Comparison of ENCODE assay signal across 10 cellular contexts in the genomic region with DNA sequence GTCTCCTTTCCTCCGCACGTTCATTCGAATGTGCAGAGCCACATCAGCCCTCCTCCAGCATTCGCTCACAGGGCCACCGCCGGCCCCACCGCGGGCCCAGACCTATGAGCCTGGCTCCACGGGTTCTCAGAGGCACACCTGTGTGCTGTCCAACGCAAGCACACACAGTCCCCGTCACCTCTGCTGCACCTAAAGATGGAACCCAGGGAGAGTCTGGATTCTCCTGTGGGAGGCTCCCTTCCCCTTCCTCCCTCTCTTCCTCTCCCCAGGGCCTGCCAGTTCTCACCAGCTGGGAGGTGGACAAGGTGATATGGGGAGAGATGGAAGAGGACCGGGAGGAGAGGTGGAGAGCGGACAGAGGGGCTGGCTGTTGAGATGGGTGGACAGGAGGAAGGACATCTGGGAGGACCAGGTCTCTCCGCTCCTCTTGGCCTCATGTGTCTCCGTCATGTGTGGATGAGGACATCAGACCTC. TPM values are rescaled to one million over a fixed set of nuclear protein-coding genes. Genes with fewer than 3 reads are reported as not detected.
DNase-seq lines count a peak whose midpoint lies in the region; ATAC-seq and TF ChIP-seq lines count a peak whose summit lies in the region.
"Had no signal": no experiment of that assay in that cellular context is flagged by ENCODE, and none has a peak within 500 bp of the region (broad histone marks: within the 10 kb centered on the region; RNA-seq: fewer than 3 reads in every experiment).

No MANE protein-coding gene starts in this region.

- CTCF ChIA-PET in BJ (lab: Yijun Ruan, JAX): interaction anchor here (0.6 to 20.0 kb wide), 45 partner anchors 8 to 219 kb away, joined by 3 to 578 read pairs (median 8); a partner anchor contains a TSS

- DNase-seq in BJ (ENCODE audit: low read depth) (no peak), naive B cell (no peak), omental fat pad (ENCODE audit: low spot score) (no peak), DMS153 (lab: John Stamatoyannopoulos, UW) (no peak)
- no peak for DNase-seq in stimulated activated CD4-positive, alpha-beta T cell treated with anti-CD3 and anti-CD28 coated beads, Interleukin-4, amount 100 ng/mL, for 4 hours

- peak overlapping the region in 4 of 5 experiments; percentile 32 to 75 (median 60) for H3K4me3 Mint-ChIP-seq in brain
- peak overlapping the region in 1 of 8 donors; percentile 6 for H3K4me3 Mint-ChIP-seq in naive B cell

- peaks cover 42% of the 10 kb centered on the region for H3K27me3 ChIP-seq in BJ (ENCODE audit: control insufficient read depth, insufficient read depth, low read length)

- no peaks in the 10 kb centered on the region for H3K36me3 ChIP-seq in BJ (ENCODE audit: control insufficient read depth, insufficient read depth, low read length)
- H3K36me3 ChIP-seq: cardiac muscle cell, SJSA1 had no signal

- ATAC-seq in HG02571 (IDR thresholded peaks at IDR 0.05; ENCODE audit: unreplicated experiment) (peak; percentile 5), naive B cell (ENCODE audit: low read depth in 2 of 2) (peak; percentile 5 to 9), omental fat pad (ENCODE audit: low FRiP score) (no peak), GM18498 (IDR thresholded peaks at IDR 0.05; ENCODE audit: unreplicated experiment) (no peak)

- H3K4me3 ChIP-seq in BJ (ENCODE audit: low read depth, low read length): peak overlapping the region; percentile 38
- H3K4me3 ChIP-seq: SJSA1 had no signal

- POLR2A ChIA-PET in BJ (lab: Charles Lee): no interaction called here

- H3K4me1 Mint-ChIP-seq in brain: peaks cover 40% of the 10 kb centered on the region
- peaks cover 6 to 10% (median 9%) of the 10 kb centered on the region in 3 donors for H3K4me1 Mint-ChIP-seq in naive B cell

- H3K27ac Mint-ChIP-seq in brain (peak overlapping the region in 1 of 5 experiments; percentile 35), naive B cell (no peak overlapping the region)

- H3K36me3 Mint-ChIP-seq in brain (no peaks in the 10 kb centered on the region), naive B cell (no peaks in the 10 kb centered on the region)

- H3K27me3 Mint-ChIP-seq in brain: peaks cover 13% of the 10 kb centered on the region
- peaks cover 17 to 42% (median 42%) of the 10 kb centered on the region in 3 donors for H3K27me3 Mint-ChIP-seq in naive B cell

- TF ChIP-seq CTCF in BJ (IDR thresholded peaks at IDR 0.05; ENCODE audit: insufficient read depth, low read depth, low read length) (no peak), brain (conservative IDR thresholded peaks at IDR 0.05) (no peak), omental fat pad (IDR thresholded peaks at IDR 0.05) (no peak)

- H3K9me3 Mint-ChIP-seq in brain: peaks cover 0 to 3% (median 0%) of the 10 kb centered on the region in 5 experiments
- no peaks in the 10 kb centered on the region for H3K9me3 Mint-ChIP-seq in naive B cell

RNA-seq across cellular contexts. Expression of a gene that starts 4.9 kb away (rescaled TPM):
- polyA plus RNA-seq in BJ (2011; rRNA removed) (not detected in 2 replicates), brain (ENCODE audit: insufficient read depth, low read depth, low replicate concordance) (1.4 TPM), naive B cell (ENCODE audit: low read depth in 6 of 6) (not detected)
- not detected in 2 replicates for polyA minus RNA-seq in BJ (2011; rRNA and poly(A)+ RNA removed)
- total RNA-seq in omental fat pad: under 1 TPM in 1 of 4 donors, not detected in 3; 0.56 TPM
- total RNA-seq: SJSA1 had no signal

RNA-seq across cellular contexts. Expression of a gene that starts 6.1 kb away (rescaled TPM):
- polyA plus RNA-seq in BJ (2011; rRNA removed) (not detected in 2 replicates), brain (ENCODE audit: insufficient read depth, low read depth, low replicate concordance) (2.7 TPM), naive B cell (ENCODE audit: low read depth in 6 of 6) (not detected)
- polyA minus RNA-seq in BJ (2011; rRNA and poly(A)+ RNA removed): not detected in 2 replicates
- total RNA-seq in omental fat pad: not detected
- total RNA-seq: SJSA1 had no signal

RNA-seq across cellular contexts. Expression of a gene that starts 17.3 kb away (rescaled TPM):
- polyA plus RNA-seq in BJ (2011; rRNA removed) (not detected in 2 replicates), brain (ENCODE audit: insufficient read depth, low read depth, low replicate concordance) (not detected), naive B cell (ENCODE audit: low read depth in 6 of 6) (not detected)
- not detected in 2 replicates for polyA minus RNA-seq in BJ (2011; rRNA and poly(A)+ RNA removed)
- total RNA-seq in omental fat pad: not detected
- total RNA-seq: cardiac muscle cell, SJSA1 had no signal
- polyA plus RNA-seq: cardiac muscle cell had no signal

RNA-seq across cellular contexts. Expression of a gene that starts 57.5 kb away (rescaled TPM):
- polyA plus RNA-seq in BJ (2011; rRNA removed) (42.8 and 55.3 TPM in 2 replicates), brain (ENCODE audit: insufficient read depth, low read depth, low replicate concordance) (74.4 TPM), naive B cell (ENCODE audit: low read depth in 6 of 6) (1 to 10 TPM in 5 of 6 donors, not detected in 1; 4.7 to 9.0 (median 8.7) TPM)
- polyA minus RNA-seq in BJ (2011; rRNA and poly(A)+ RNA removed): 66.8 and 88.8 TPM in 2 replicates
- 10 to 100 TPM in 2 of 4 donors, 1 to 10 TPM in 2; 5.2 to 15.3 (median 8.5) TPM for total RNA-seq in omental fat pad

Comparison
In these comparisons a context has a peak if more than half of its experiments do, and no peak if none do; other contexts are left out.
1. ATAC-seq: peak in HG02571 (single experiment) and naive B cell (2 of 2); none in omental fat pad (single experiment) and GM18498 (single experiment).